In genomic region chr7:80591654-80592053, GRCh38 we compare ENCODE assay signal across 1 cellular context.
TF ChIP-seq lines count a peak whose summit lies in the region.

No MANE protein-coding gene starts in this region.

TF ChIP-seq in GM12878, 131 proteins besides CTCF, POLR2A, EP300 and RAD21 (continued from another document):
- TF ChIP-seq NKRF (conservative IDR thresholded peaks at IDR 0.05) (no peak), ZBTB33 (IDR thresholded peaks at IDR 0.05) (no peak), STAT3 (IDR thresholded peaks at IDR 0.05; ENCODE audit: low read depth, low read length) (no peak), PAX5 (IDR thresholded peaks at IDR 0.05; ENCODE audit: borderline replicate concordance, low read depth, low read length) (no peak)
